Comparison of ENCODE assay signal across 12 cellular contexts in genomic region chr7:123674399-123675091, GRCh38. TPM values are rescaled to one million over a fixed set of nuclear protein-coding genes. Genes with fewer than 3 reads are reported as not detected.
DNase-seq lines count a peak whose midpoint lies in the region; ATAC-seq and TF ChIP-seq lines count a peak whose summit lies in the region.
"Had no signal": no experiment of that assay in that cellular context is flagged by ENCODE, and none has a peak within 500 bp of the region (broad histone marks: within the 10 kb centered on the region; RNA-seq: fewer than 3 reads in every experiment).

No MANE protein-coding gene starts in this region.

- no peaks in the 10 kb centered on the region for H3K36me3 ChIP-seq in right atrium auricular region
- no peaks in the 10 kb centered on the region for H3K36me3 ChIP-seq in upper lobe of right lung

- H3K27me3 ChIP-seq in right atrium auricular region (no peaks in the 10 kb centered on the region), upper lobe of right lung (no peaks in the 10 kb centered on the region)

- no peak overlapping the region for H3K4me3 ChIP-seq in right atrium auricular region
- no peak overlapping the region for H3K4me3 ChIP-seq in epithelial cell of esophagus (ENCODE audit: low read length)
- no peak overlapping the region for H3K4me3 ChIP-seq in upper lobe of right lung

- intact Hi-C loops in Right ventricle myocardium inferior (cut with DNase I): no loop called here
- intact Hi-C loops in upper lobe of right lung (cut with DNase I): no loop called here
- intact Hi-C loops in left colon (cut with DNase I, micrococcal nuclease): no loop called here

- no peak for DNase-seq in Right ventricle myocardium inferior (ENCODE audit: missing footprints)
- DNase-seq in right atrium auricular region (ENCODE audit: low spot score): no peak
- DNase-seq in epithelial cell of esophagus (ENCODE audit: low read depth): peak; percentile 90
- DNase-seq in medulla oblongata (ENCODE audit: extremely low spot score): peak; percentile 7
- DNase-seq in upper lobe of right lung: no peak
- no peak for DNase-seq in activated T-cell treated with anti-CD3 and anti-CD28 coated beads for 4 hours
- no peak for DNase-seq in AML-193 (lab: John Stamatoyannopoulos, UW)
- no peak for DNase-seq in left colon
- DNase-seq: NCI-H1048 had no signal

- H3K4me1 ChIP-seq in right atrium auricular region (peaks cover 0 to 30% of the 10 kb centered on the region in 2 donors), upper lobe of right lung (peaks cover 9% of the 10 kb centered on the region)

- H3K27ac ChIP-seq in right atrium auricular region (peak overlapping the region in 1 of 2 donors; percentile 52), upper lobe of right lung (no peak overlapping the region)

- TF ChIP-seq CTCF in right atrium auricular region (IDR thresholded peaks at IDR 0.05): no peak
- TF ChIP-seq CTCF in epithelial cell of esophagus (IDR thresholded peaks at IDR 0.05; ENCODE audit: insufficient read depth, low read depth, low read length, missing control alignments): no peak
- TF ChIP-seq CTCF in upper lobe of right lung (IDR thresholded peaks at IDR 0.05): no peak

- ATAC-seq in Right ventricle myocardium inferior (peak; percentile 35), upper lobe of right lung (peak; percentile 25), left colon (no peak)
- ATAC-seq: activated T-helper 17 cell treated with anti-CD3 and anti-CD28 coated beads, Interleukin-2, amount 50 U/mL, for 72 hours had no signal

- no peaks in the 10 kb centered on the region for H3K9me3 ChIP-seq in right atrium auricular region
- H3K9me3 ChIP-seq in upper lobe of right lung: no peaks in the 10 kb centered on the region

RNA-seq across cellular contexts. Expression of gene LMOD2, which starts 18.9 kb away (rescaled TPM):
- total RNA-seq in Right ventricle myocardium inferior (492 TPM), right atrium auricular region (100 to 1,000 TPM; 374 to 493 TPM), upper lobe of right lung (0.17 TPM), left colon (not detected)
- total RNA-seq: A172; activated T-helper 17 cell treated with anti-CD3 and anti-CD28 coated beads, Interleukin-2, amount 50 U/mL, for 72 hours; T-helper 1 cell treated with Interleukin-12 subunit alpha and Interleukin-12 subunit beta and Interleukin-4 antibody, amounts not matched to agents 30 ng/mL and 1 ng/mL, for 36 hours had no signal

Comparison
In these comparisons a context has a peak if more than half of its experiments do, and no peak if none do; other contexts are left out.
1. DNase-seq: peak in epithelial cell of esophagus (single experiment) and medulla oblongata (single experiment); none in Right ventricle myocardium inferior (single experiment), right atrium auricular region (single experiment), upper lobe of right lung (single experiment), activated T-cell treated with anti-CD3 and anti-CD28 coated beads for 4 hours (single experiment), AML-193 (0 of 2) and left colon (0 of 2).
2. RNA of gene LMOD2, which starts 18.9 kb away (total RNA-seq): 374 to 493 TPM in right atrium auricular region and 492 TPM in Right ventricle myocardium inferior (single experiment); 0.17 TPM in upper lobe of right lung (single experiment) and not detected in left colon; every median in the first group is over 100 times any median in the second.